Comparison of ENCODE assay signal across 1 cellular context in the genomic region with DNA sequence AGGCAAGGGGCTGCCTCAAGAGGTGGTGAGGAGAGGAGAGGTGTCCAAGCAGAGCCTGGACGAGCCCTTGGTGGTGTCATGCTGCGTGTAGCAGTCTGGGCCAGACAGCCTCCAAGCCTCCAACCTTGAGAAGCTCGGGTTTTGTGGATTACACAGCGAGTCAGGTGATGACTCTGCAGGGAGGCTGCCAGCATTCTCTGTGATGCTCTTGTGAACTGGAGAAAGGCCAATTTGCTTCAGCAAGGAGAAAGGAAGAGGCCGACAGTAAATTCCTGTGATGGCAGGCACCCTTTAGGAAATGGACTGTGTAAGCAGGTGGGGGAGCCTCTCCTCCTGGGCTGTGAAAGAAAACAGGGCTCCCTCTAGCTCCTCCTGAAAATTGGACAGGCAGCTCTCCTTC.
TF ChIP-seq lines count a peak whose summit lies in the region.

No MANE protein-coding gene starts in this region.

TF ChIP-seq in K562, 482 proteins besides CTCF, POLR2A, EP300 and RAD21:
- TF ChIP-seq CREB3 (tag; conservative IDR thresholded peaks at IDR 0.05; ENCODE audit: low read depth) (no peak), TAF1 (IDR thresholded peaks at IDR 0.05; ENCODE audit: control insufficient read depth, extremely low read depth, insufficient read depth, low read length, severe bottlenecking) (no peak), ZNF175 (CRISPR knock-in tag; IDR thresholded peaks at IDR 0.05; ENCODE audit: low read depth) (peak; percentile 40; the same call in 1 of the 2 replicates), HMGXB4 (CRISPR knock-in tag; IDR thresholded peaks at IDR 0.05) (no peak), L3MBTL2 (IDR thresholded peaks at IDR 0.05) (peak; percentile 26; the same call in 1 of the 2 replicates)
- TF ChIP-seq, protein P1, sequence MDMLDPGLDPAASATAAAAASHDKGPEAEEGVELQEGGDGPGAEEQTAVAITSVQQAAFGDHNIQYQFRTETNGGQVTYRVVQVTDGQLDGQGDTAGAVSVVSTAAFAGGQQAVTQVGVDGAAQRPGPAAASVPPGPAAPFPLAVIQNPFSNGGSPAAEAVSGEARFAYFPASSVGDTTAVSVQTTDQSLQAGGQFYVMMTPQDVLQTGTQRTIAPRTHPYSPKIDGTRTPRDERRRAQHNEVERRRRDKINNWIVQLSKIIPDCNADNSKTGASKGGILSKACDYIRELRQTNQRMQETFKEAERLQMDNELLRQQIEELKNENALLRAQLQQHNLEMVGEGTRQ (CRISPR knock-in tag; IDR thresholded peaks at IDR 0.05) = 0 out of 2 replicates have a peak, but pooled peaks have one; percentile 3
